34 cellular contexts compared by ENCODE assay signal in genomic region chr19:15544283-15544682, GRCh38. TPM values are rescaled to one million over a fixed set of nuclear protein-coding genes. Genes with fewer than 3 reads are reported as not detected.
"Had no signal": no experiment of that assay in that cellular context is flagged by ENCODE, and none has a peak within 500 bp of the region (broad histone marks: within the 10 kb centered on the region; RNA-seq: fewer than 3 reads in every experiment).

No MANE protein-coding gene starts in this region.

- ATAC-seq: activated CD4-positive, alpha-beta T cell treated with anti-CD3 and anti-CD28 coated beads for 36 hours; activated CD4-positive, CD25-positive, alpha-beta regulatory T cell treated with anti-CD3 and anti-CD28 coated beads, Interleukin-2, amount 50 U/mL, for 24 hours; activated CD8-positive, alpha-beta memory T cell treated with anti-CD3 and anti-CD28 coated beads, Interleukin-2, amount 10 ng/mL, durations not matched to agents 7 days and 5 days; activated CD8-positive, alpha-beta T cell treated with anti-CD3 and anti-CD28 coated beads, Interleukin-2, amount 10 ng/mL, durations not matched to agents 7 days and 5 days; activated naive CD8-positive, alpha-beta T cell treated with anti-CD3 and anti-CD28 coated beads, Interleukin-2, amount 50 U/mL, for 24 hours; WTC11 had no signal

- H3K36me3 ChIP-seq: ascending aorta, cardiac muscle cell, colonic mucosa, WERI-Rb-1 had no signal

- H3K4me1 ChIP-seq: ascending aorta, colonic mucosa had no signal

- H3K27me3 ChIP-seq: ascending aorta, cardiac muscle cell, colonic mucosa had no signal

- FAIRE-seq: TTC549 had no signal

- H3K9me3 ChIP-seq: ascending aorta, colonic mucosa had no signal

- DNase-seq: activated CD4-positive, alpha-beta memory T cell treated with anti-CD3 and anti-CD28 coated beads, Interleukin-2, amount 10 ng/mL, durations not matched to agents 7 days and 5 days; activated CD4-positive, alpha-beta T cell treated with anti-CD3 and anti-CD28 coated beads for 1 hour; activated CD4-positive, alpha-beta T cell treated with anti-CD3 and anti-CD28 coated beads for 36 hours; activated CD4-positive, alpha-beta T cell treated with anti-CD3 and anti-CD28 coated beads for 48 hours; activated CD4-positive, alpha-beta T cell treated with anti-CD3 and anti-CD28 coated beads, Interleukin-2, amount 10 ng/mL, durations not matched to agents 7 days and 5 days; activated CD4-positive, alpha-beta T cell treated with anti-CD3 and anti-CD28 coated beads, Interleukin-2, amount 50 U/mL, for 48 hours; activated CD4-positive, CD25-positive, alpha-beta regulatory T cell; activated CD8-positive, alpha-beta memory T cell treated with anti-CD3 and anti-CD28 coated beads for 24 hours; activated CD8-positive, alpha-beta memory T cell treated with anti-CD3 and anti-CD28 coated beads, Interleukin-2, amount 10 ng/mL, durations not matched to agents 7 days and 5 days; activated CD8-positive, alpha-beta memory T cell treated with anti-CD3 and anti-CD28 coated beads, Interleukin-2, amount 50 U/mL, for 48 hours; activated CD8-positive, alpha-beta T cell treated with anti-CD3 and anti-CD28 coated beads, Interleukin-2, amount 10 ng/mL, durations not matched to agents 7 days and 5 days; activated effector memory CD4-positive, alpha-beta T cell treated with Interleukin-2 at 50 U/mL for 16 hours; activated gamma-delta T cell; activated naive CD4-positive, alpha-beta T cell treated with anti-CD3 and anti-CD28 coated beads, Interleukin-2, amount 10 ng/mL, durations not matched to agents 7 days and 5 days; activated naive CD4-positive, alpha-beta T cell treated with Interleukin-2 at 50 U/mL for 16 hours; activated naive CD8-positive, alpha-beta T cell treated with anti-CD3 and anti-CD28 coated beads, Interleukin-2, amount 10 ng/mL, durations not matched to agents 7 days and 5 days; activated naive CD8-positive, alpha-beta T cell treated with anti-CD3 and anti-CD28 coated beads, Interleukin-2, amount 50 U/mL, for 24 hours; activated T-cell treated with anti-CD3 and anti-CD28 coated beads, Interleukin-2, amount 50 U/mL, for 24 hours; activated T-cell treated with anti-CD3 and anti-CD28 coated beads, Interleukin-2, amount 50 U/mL, for 48 hours; amygdala; anterior cingulate cortex; caudate nucleus; cerebellar nuclear complex; colonic mucosa; T-helper 2 cell; T-helper 9 cell; WERI-Rb-1 had no signal

- H3K27ac ChIP-seq: ascending aorta, cardiac muscle cell, colonic mucosa, WERI-Rb-1 had no signal

- H3K4me3 ChIP-seq: ascending aorta, cardiac muscle cell, colonic mucosa had no signal

RNA-seq across cellular contexts. Expression of gene CYP4F22, which starts 36.0 kb away (rescaled TPM):
- total RNA-seq: ascending aorta, bronchial epithelial cell, cardiac muscle cell, chondrocyte had no signal
- polyA plus RNA-seq: cardiac muscle cell had no signal
